In the genomic region with DNA sequence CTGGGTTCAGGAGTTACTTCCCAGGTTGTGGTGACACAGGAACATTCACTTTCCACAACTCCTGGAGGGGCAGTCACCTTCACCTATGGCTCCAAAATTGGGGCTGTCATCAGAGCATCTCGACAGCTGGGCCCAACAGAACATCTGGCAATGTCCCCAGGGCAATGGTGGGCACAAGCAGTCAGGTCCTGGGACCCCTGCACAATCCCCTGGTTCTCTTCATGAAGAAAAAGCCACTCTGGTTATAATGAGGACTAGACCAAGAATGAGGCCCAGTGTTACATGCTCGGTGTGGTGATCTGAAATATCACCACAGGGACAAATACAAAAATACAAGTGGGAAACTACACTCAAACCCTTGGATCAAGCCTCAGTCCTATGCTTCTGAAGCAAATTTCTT, we compare ENCODE assay signal across 28 cellular contexts.
"Had no signal": no experiment of that assay in that cellular context is flagged by ENCODE, and none has a peak within 500 bp of the region (broad histone marks: within the 10 kb centered on the region; RNA-seq: fewer than 3 reads in every experiment).

No MANE protein-coding gene starts in this region.

- H3K9me3 Mint-ChIP-seq: nephron; neural crest cell; stimulated activated effector memory CD8-positive, alpha-beta T cell treated with anti-CD3 and anti-CD28 coated beads, Interleukin-12 subunit alpha, Interleukin-12 subunit beta, amount 100 ng/mL, for 72 hours had no signal

- H3K4me1 ChIP-seq: pancreas, prostate gland, sigmoid colon, testis, thyroid gland, vagina had no signal

- H3K4me3 Mint-ChIP-seq: naive thymus-derived CD8-positive, alpha-beta T cell; nephron; neural crest cell; stimulated activated effector memory CD8-positive, alpha-beta T cell treated with anti-CD3 and anti-CD28 coated beads, Interleukin-12 subunit alpha, Interleukin-12 subunit beta, amount 100 ng/mL, for 72 hours had no signal

- H3K27ac ChIP-seq: left lung, pancreas, prostate gland, stomach, testis, thyroid gland, transverse colon, upper lobe of left lung, vagina had no signal

- H3K4me1 Mint-ChIP-seq: neural crest cell had no signal

- DNase-seq: hippocampal formation; left colon; left lung; midbrain; mucosa of descending colon; naive thymus-derived CD8-positive, alpha-beta T cell; nucleus accumbens; pancreas; posterior cingulate gyrus; retina; right cardiac atrium; sigmoid colon; small intestine; spleen; stimulated activated CD4-positive, alpha-beta T cell treated with anti-CD3 and anti-CD28 coated beads, Interleukin-4, amount 100 ng/mL, for 24 hours; stimulated activated naive CD8-positive, alpha-beta T cell treated with anti-CD3 and anti-CD28 coated beads, Interleukin-15, Interleukin-2, amounts not matched to agents 100 U/mL and 50 U/mL, for 24 hours; stomach; testis; thyroid gland; transverse colon; upper lobe of left lung had no signal

- ATAC-seq: left colon; left lung; mucosa of descending colon; naive thymus-derived CD8-positive, alpha-beta T cell; pancreas; right cardiac atrium; stimulated activated effector memory CD8-positive, alpha-beta T cell treated with anti-CD3 and anti-CD28 coated beads, Interleukin-12 subunit alpha, Interleukin-12 subunit beta, amount 100 ng/mL, for 72 hours; stimulated activated naive CD8-positive, alpha-beta T cell treated with anti-CD3 and anti-CD28 coated beads, Interleukin-15, Interleukin-2, amounts not matched to agents 100 U/mL and 50 U/mL, for 24 hours had no signal

- H3K27me3 ChIP-seq: testis, thyroid gland, upper lobe of left lung, vagina had no signal

- H3K36me3 ChIP-seq: left lung, pancreas, prostate gland, sigmoid colon, spleen, stomach, thyroid gland, transverse colon, upper lobe of left lung, vagina had no signal

- H3K9me3 ChIP-seq: left lung, mucosa of descending colon, pancreas, prostate gland, sigmoid colon, spleen, stomach, testis, thyroid gland, transverse colon, upper lobe of left lung, vagina had no signal

- H3K36me3 Mint-ChIP-seq: naive thymus-derived CD8-positive, alpha-beta T cell; stimulated activated effector memory CD8-positive, alpha-beta T cell treated with anti-CD3 and anti-CD28 coated beads, Interleukin-12 subunit alpha, Interleukin-12 subunit beta, amount 100 ng/mL, for 72 hours had no signal

- H3K4me3 ChIP-seq: left lung, lung, mucosa of descending colon, pancreas, prostate gland, sigmoid colon, spleen, stomach, testis, thyroid gland, transverse colon, upper lobe of left lung, vagina had no signal

- FAIRE-seq: keratinocyte, pancreas, small intestine had no signal

- H3K27ac Mint-ChIP-seq: nephron; stimulated activated effector memory CD8-positive, alpha-beta T cell treated with anti-CD3 and anti-CD28 coated beads, Interleukin-12 subunit alpha, Interleukin-12 subunit beta, amount 100 ng/mL, for 72 hours had no signal
